In genomic region chr19:3284759-3285646, GRCh38 we compare ENCODE assay signal across 8 cellular contexts.
DNase-seq lines count a peak whose midpoint lies in the region; ATAC-seq and TF ChIP-seq lines count a peak whose summit lies in the region.

No MANE protein-coding gene starts in this region.

- TF ChIP-seq CTCF in GM13976 (IDR thresholded peaks at IDR 0.05; ENCODE audit: borderline replicate concordance, control extremely low read depth, extremely low read depth, insufficient read depth, missing control alignments) (no peak), endothelial cell (IDR thresholded peaks at IDR 0.05; ENCODE audit: unreplicated experiment) (no peak), type B pancreatic cell (conservative IDR thresholded peaks at IDR 0.05) (no peak)

- H3K4me3 Mint-ChIP-seq in endothelial cell (ENCODE audit: unreplicated experiment) (no peak overlapping the region), type B pancreatic cell (peak overlapping the region; percentile 85)
- peak overlapping the region; percentile 31 to 78 (median 56) for H3K4me3 Mint-ChIP-seq in naive thymus-derived CD8-positive, alpha-beta T cell

- no peaks in the 10 kb centered on the region for H3K9me3 Mint-ChIP-seq in endothelial cell (ENCODE audit: unreplicated experiment)
- peaks cover 0 to 2% (median 0%) of the 10 kb centered on the region in 9 donors for H3K9me3 Mint-ChIP-seq in naive thymus-derived CD8-positive, alpha-beta T cell
- no peaks in the 10 kb centered on the region for H3K9me3 Mint-ChIP-seq in type B pancreatic cell

- no peaks in the 10 kb centered on the region for H3K4me1 Mint-ChIP-seq in endothelial cell (ENCODE audit: unreplicated experiment)
- H3K4me1 Mint-ChIP-seq in naive thymus-derived CD8-positive, alpha-beta T cell: peaks cover 3 to 18% (median 12%) of the 10 kb centered on the region in 4 donors
- H3K4me1 Mint-ChIP-seq in type B pancreatic cell (ENCODE audit: unreplicated experiment): no peaks in the 10 kb centered on the region

- in situ Hi-C loops in GM13976 (cut with MboI; ENCODE audit: low sequenced_read_pairs, unreplicated experiment): no loop called here

- H3K36me3 Mint-ChIP-seq in endothelial cell (ENCODE audit: low read depth, unreplicated experiment): no peaks in the 10 kb centered on the region
- no peaks in the 10 kb centered on the region for H3K36me3 Mint-ChIP-seq in naive thymus-derived CD8-positive, alpha-beta T cell
- H3K36me3 Mint-ChIP-seq in type B pancreatic cell: no peaks in the 10 kb centered on the region

- POLR2A ChIA-PET in naive thymus-derived CD8-positive, alpha-beta T cell (lab: Charles Lee): interaction anchor here (0.5 to 2.0 kb wide), 2 partner anchors 8 to 9 kb away, joined by 4 to 10 read pairs; no protein-coding TSS in a partner anchor

- DNase-seq in GM13976 (ENCODE audit: low spot score) (peak; percentile 86), NCI-H748 (lab: John Stamatoyannopoulos, UW; ENCODE audit: unreplicated experiment) (peak; percentile 48), endothelial cell (ENCODE audit: low spot score) (peak; percentile 48), type B pancreatic cell (ENCODE audit: extremely low spot score, unreplicated experiment) (peak; percentile 82), cerebellar nuclear complex (lab: John Stamatoyannopoulos, UW) (no peak)
- peak; percentile 21 to 25 for DNase-seq in activated CD8-positive, alpha-beta memory T cell treated with anti-CD3 and anti-CD28 coated beads for 4 hours (ENCODE audit: low read depth in 2 of 2)
- peak; percentile 43 to 84 (median 72) for DNase-seq in naive thymus-derived CD8-positive, alpha-beta T cell

- H3K27me3 Mint-ChIP-seq in endothelial cell (ENCODE audit: unreplicated experiment) (peaks cover 5% of the 10 kb centered on the region), type B pancreatic cell (peaks cover 16% of the 10 kb centered on the region)
- peaks cover 0 to 14% (median 12%) of the 10 kb centered on the region in 5 donors for H3K27me3 Mint-ChIP-seq in naive thymus-derived CD8-positive, alpha-beta T cell

- ATAC-seq in naive thymus-derived CD8-positive, alpha-beta T cell: peak; percentile 65 to 78
- ATAC-seq in HG03442 (IDR thresholded peaks at IDR 0.05; ENCODE audit: unreplicated experiment): no peak

- H3K27ac Mint-ChIP-seq in endothelial cell (ENCODE audit: unreplicated experiment) (no peak overlapping the region), type B pancreatic cell (peak overlapping the region; percentile 82)
- H3K27ac Mint-ChIP-seq in naive thymus-derived CD8-positive, alpha-beta T cell: peak overlapping the region in 8 of 10 donors; percentile 8 to 89 (median 54)

Comparison
In these comparisons a context has a peak if more than half of its experiments do, and no peak if none do; other contexts are left out.
1. DNase-seq: peak in GM13976 (single experiment), NCI-H748 (single experiment), activated CD8-positive, alpha-beta memory T cell treated with anti-CD3 and anti-CD28 coated beads for 4 hours (2 of 2), endothelial cell (single experiment), naive thymus-derived CD8-positive, alpha-beta T cell (10 of 10) and type B pancreatic cell (single experiment); none in cerebellar nuclear complex (0 of 2).